1 cellular context compared by ENCODE assay signal in genomic region chr19:53881482-53882390, GRCh38.
TF ChIP-seq lines count a peak whose summit lies in the region.

Gene PRKCG, plus strand, starts transcription at chr19:53882197. Its CDS starts 298 bp downstream, at chr19:53882495.

TF ChIP-seq in H1, 55 proteins besides CTCF, POLR2A, EP300 and RAD21:
- TF ChIP-seq HDAC6 (IDR thresholded peaks at IDR 0.05; ENCODE audit: low read depth, low read length) (no peak), CHD2 (IDR thresholded peaks at IDR 0.05; ENCODE audit: low read length) (no peak), ATF3 (IDR thresholded peaks at IDR 0.05; ENCODE audit: insufficient read depth, low read depth, low read length) (no peak), SIN3A (conservative IDR thresholded peaks at IDR 0.05 in 1 of 2, IDR thresholded peaks at IDR 0.05 in 1 of 2; ENCODE audit: low read depth in 1 of 2, low read length in 2 of 2) (0 out of 4 replicates have a peak, but pooled peaks of 1 of the 2 experiments have one; percentile 34), HDAC2 (IDR thresholded peaks at IDR 0.05; ENCODE audit: borderline replicate concordance in 1 of 2, low read depth in 2 of 2, low read length in 2 of 2) (peak in 1 of 2 experiments; percentile 39; a peak in 1 of 4 replicates), E2F6 (IDR thresholded peaks at IDR 0.05) (0 out of 2 replicates have a peak, but pooled peaks have one; percentile 13), MAX (IDR thresholded peaks at IDR 0.05) (0 out of 2 replicates have a peak, but pooled peaks have one; percentile 7), SP1 (IDR thresholded peaks at IDR 0.05; ENCODE audit: low read depth, low read length) (no peak), ASH2L (IDR thresholded peaks at IDR 0.05; ENCODE audit: low read length) (no peak), TCF12 (IDR thresholded peaks at IDR 0.05; ENCODE audit: low read depth, low read length) (0 out of 2 replicates have a peak, but pooled peaks have one; percentile 10), GABPA (IDR thresholded peaks at IDR 0.05; ENCODE audit: borderline replicate concordance, insufficient read depth, low read length) (peak; percentile 56; the same call in 1 of the 2 replicates)
